Comparison of ENCODE assay signal across 10 cellular contexts in genomic region chr22:24457894-24458293, GRCh38. TPM values are rescaled to one million over a fixed set of nuclear protein-coding genes. Genes with fewer than 3 reads are reported as not detected.
"Had no signal": no experiment of that assay in that cellular context is flagged by ENCODE, and none has a peak within 500 bp of the region (broad histone marks: within the 10 kb centered on the region; RNA-seq: fewer than 3 reads in every experiment).

No MANE protein-coding gene starts in this region.

- H2AFZ ChIP-seq: GM23248 had no signal

- ATAC-seq: HCT116 had no signal

- H3K27ac ChIP-seq: GM23248 had no signal

- H3K4me3 ChIP-seq: GM23248, HAP-1 had no signal

- DNase-seq: GM23248, GOT3, H7, IMR-90, KBM-7 had no signal

- H3K9ac ChIP-seq: GM23248 had no signal

- FAIRE-seq: HTR-8/SVneo had no signal

- H3K9me3 ChIP-seq: HAP-1 had no signal

- H3K36me3 ChIP-seq: HAP-1 had no signal

RNA-seq across cellular contexts. Expression of gene UPB1, which starts 37.2 kb away (rescaled TPM):
- total RNA-seq: GM23248, H4, H7, HT-29 had no signal
- polyA plus RNA-seq: GM23248 had no signal
